8 cellular contexts compared by ENCODE assay signal in genomic region chr2:288002-288742, GRCh38. TPM values are rescaled to one million over a fixed set of nuclear protein-coding genes. Genes with fewer than 3 reads are reported as not detected.
A peak's percentile ranks its signal among the peaks of the same experiment; 100 is the strongest.
DNase-seq lines count a peak whose midpoint lies in the region; TF ChIP-seq lines count a peak whose summit lies in the region.

ALKAL2 (minus strand) TSS chr2:288091; CDS start chr2:287835, 256 bp downstream.

- 0 out of 2 replicates have a peak, but pooled peaks cover under 1% of the 10 kb centered on the region for H3K36me3 ChIP-seq in ACC112 (ENCODE audit: insufficient read depth, low read length)
- no peaks in the 10 kb centered on the region for H3K36me3 ChIP-seq in colonic mucosa
- no peaks in the 10 kb centered on the region for H3K36me3 ChIP-seq in mesodermal cell (ENCODE audit: control insufficient read depth, insufficient read depth, low read length)

- no peak within 1 kb of the TSS for H3K27ac ChIP-seq in ACC112 (ENCODE audit: low read depth, low read length)
- H3K27ac ChIP-seq in colonic mucosa = no peak within 1 kb of the TSS
- H3K27ac ChIP-seq in mesodermal cell (ENCODE audit: low read depth, low read length, severe bottlenecking) = no peak within 1 kb of the TSS

- H3K4me3 Mint-ChIP-seq in HFFc6 = peak within 1 kb of the TSS; percentile 22; the same call in 1 of the 2 replicates

- DNase-seq in HFFc6 (no peak), colonic mucosa (no peak), NCI-H82 treated with DMSO at 0.1 percent for 48 hours (lab: John Stamatoyannopoulos, UW; ENCODE audit: unreplicated experiment) (no peak), NCI-H2196 (lab: John Stamatoyannopoulos, UW; ENCODE audit: unreplicated experiment) (no peak), NCI-H446 treated with DMSO at 0.1 percent for 48 hours (lab: John Stamatoyannopoulos, UW) (no peak)
- no peak for DNase-seq in stimulated activated CD4-positive, alpha-beta T cell treated with anti-CD3 and anti-CD28 coated beads, Interleukin-2, amount 100 ng/mL, for 48 hours

- H3K4me1 Mint-ChIP-seq in HFFc6 (ENCODE audit: low read depth) = peaks cover 40% of the 10 kb centered on the region

- H3K27ac Mint-ChIP-seq in HFFc6 = no peak within 1 kb of the TSS

- no peaks in the 10 kb centered on the region for H3K79me2 ChIP-seq in ACC112 (ENCODE audit: control insufficient read depth, insufficient read depth, low read length, unreplicated experiment)

- H3K9ac ChIP-seq in colonic mucosa (ENCODE audit: low read depth in 2 of 2, low read length in 2 of 2) = peak within 1 kb of the TSS in 1 of 2 donors; percentile 35

- H3K4me1 ChIP-seq in ACC112 (ENCODE audit: control insufficient read depth, insufficient read depth, low read length, unreplicated experiment) (peaks cover 27% of the 10 kb centered on the region), colonic mucosa (peaks cover 11% of the 10 kb centered on the region), mesodermal cell (ENCODE audit: control insufficient read depth, insufficient read depth, low read length, poor library complexity, severe bottlenecking) (peaks cover 17% of the 10 kb centered on the region)

- H3K27me3 ChIP-seq in ACC112 (ENCODE audit: insufficient read depth, low read length) (peaks cover 50% of the 10 kb centered on the region), colonic mucosa (peaks cover 34% of the 10 kb centered on the region)

- intact Hi-C loops in colonic mucosa (cut with DNase I) = no loop called here

- H3K9me3 ChIP-seq in colonic mucosa (no peaks in the 10 kb centered on the region), mesodermal cell (ENCODE audit: control insufficient read depth, low read length) (no peaks in the 10 kb centered on the region)

- peaks cover 10% of the 10 kb centered on the region for H3K27me3 Mint-ChIP-seq in HFFc6 (ENCODE audit: insufficient read depth)

- no peaks in the 10 kb centered on the region for H3K9me3 Mint-ChIP-seq in HFFc6

- 0 to 1% methylated on average over 93 to 98 of the region's 115 CpGs for WGBS in mesodermal cell (ENCODE audit: insufficient coverage in 2 of 2), 2 experiments

- H3K36me3 Mint-ChIP-seq in HFFc6 (ENCODE audit: low read depth) = peaks cover 5% of the 10 kb centered on the region; the same call in 1 of the 2 replicates

- H3K4me3 ChIP-seq in ACC112 (ENCODE audit: low read depth, low read length) (peak within 1 kb of the TSS; percentile 19; the same call in 1 of the 2 replicates), colonic mucosa (peak within 1 kb of the TSS; percentile 39), mesodermal cell (ENCODE audit: extremely low read depth, insufficient read depth, low read length, poor library complexity, severe bottlenecking) (peak within 1 kb of the TSS; percentile 25)

- no peak for TF ChIP-seq CTCF in HFFc6 (IDR thresholded peaks at IDR 0.05)
- TF ChIP-seq CTCF in colonic mucosa (IDR thresholded peaks at IDR 0.05) = no peak

- H2AFZ ChIP-seq in ACC112 (ENCODE audit: low read length, unreplicated experiment) = no peak within 1 kb of the TSS

RNA-seq across cellular contexts. Expression of gene ALKAL2, which starts in this region (rescaled TPM):
- total RNA-seq in HFFc6 (2021; fragmentation: NEBNext Ultra II Directional; extraction: Animal tissue kit (Norgen Biotek cat#: 25700)) = not detected
- 1 to 10 TPM in 1 of 2 donors, under 1 TPM in 1; 0.72 to 3.3 TPM for total RNA-seq in colonic mucosa
- 0.66 TPM for polyA plus RNA-seq in mesodermal cell (2013, experiment 1 of 2)
- 1.0 TPM for polyA plus RNA-seq in mesodermal cell (2013, experiment 2 of 2)
